Comparison of ENCODE assay signal across 20 cellular contexts in the genomic region with DNA sequence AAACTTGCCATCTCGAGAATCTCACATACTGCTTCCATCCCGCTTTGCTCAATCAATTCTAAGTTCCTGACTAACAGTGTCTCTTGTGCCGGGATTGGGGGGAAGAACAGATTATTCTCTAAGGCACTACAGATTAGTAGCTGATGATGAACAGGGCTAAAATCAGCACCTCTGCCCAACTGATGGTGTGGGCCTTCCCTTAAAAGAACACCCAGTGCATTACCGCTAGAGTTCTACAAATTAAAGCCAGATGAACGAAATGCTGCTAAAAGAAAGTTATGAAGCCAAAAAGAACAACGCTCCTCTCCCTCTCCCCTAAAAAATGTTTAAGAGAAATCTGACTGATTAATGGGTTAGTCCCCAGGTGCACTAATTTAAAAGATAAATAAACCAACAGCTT. TPM values are rescaled to one million over a fixed set of nuclear protein-coding genes. Genes with fewer than 3 reads are reported as not detected.
DNase-seq lines count a peak whose midpoint lies in the region; FAIRE-seq and TF ChIP-seq lines count a peak whose summit lies in the region.
"Had no signal": no experiment of that assay in that cellular context is flagged by ENCODE, and none has a peak within 500 bp of the region (broad histone marks: within the 10 kb centered on the region; RNA-seq: fewer than 3 reads in every experiment).

No MANE protein-coding gene starts in this region.

- peak overlapping the region; percentile 39 for H3K4me3 ChIP-seq in ACC112 (ENCODE audit: low read depth, low read length)
- H3K4me3 ChIP-seq in astrocyte (ENCODE audit: insufficient read depth, low read depth, low read length), result no peak overlapping the region
- H3K4me3 ChIP-seq in hepatocyte, result no peak overlapping the region
- H3K4me3 ChIP-seq in neuronal stem cell (ENCODE audit: low read length in 2 of 2), result no peak overlapping the region
- H3K4me3 ChIP-seq in tibial nerve, result no peak overlapping the region
- H3K4me3 ChIP-seq: thyroid gland had no signal

- FAIRE-seq in astrocyte (lab: Jason Lieb, UNC), result no peak
- FAIRE-seq: GM18507 had no signal

- H3K23ac ChIP-seq in neuronal stem cell (ENCODE audit: low read depth, low read length, poor library complexity), result no peak overlapping the region

- peak overlapping the region; percentile 10 for H3K4me2 ChIP-seq in astrocyte (ENCODE audit: low read length)
- peak overlapping the region; percentile 34 for H3K4me2 ChIP-seq in hepatocyte
- no peak overlapping the region for H3K4me2 ChIP-seq in neuronal stem cell (ENCODE audit: insufficient read depth, low read length, poor library complexity, severe bottlenecking)

- peaks cover 6% of the 10 kb centered on the region for H3K79me1 ChIP-seq in neuronal stem cell (ENCODE audit: low read depth, low read length)

- H3K36me3 Mint-ChIP-seq in HFFc6 (ENCODE audit: low read depth) (peaks cover 29% of the 10 kb centered on the region), astrocyte (ENCODE audit: low read depth, unreplicated experiment) (peaks cover 4% of the 10 kb centered on the region)

- H2BK12ac ChIP-seq in neuronal stem cell (ENCODE audit: low read length), result no peak overlapping the region

- TF ChIP-seq POLR2A in tibial nerve (IDR thresholded peaks at IDR 0.05), result no peak

- H3K4me1 ChIP-seq in ACC112 (ENCODE audit: control insufficient read depth, insufficient read depth, low read length, unreplicated experiment), result peaks cover 26% of the 10 kb centered on the region
- H3K4me1 ChIP-seq in astrocyte (ENCODE audit: insufficient read depth, low read length), result no peaks in the 10 kb centered on the region
- peaks cover 17% of the 10 kb centered on the region for H3K4me1 ChIP-seq in hepatocyte (ENCODE audit: insufficient read depth)
- H3K4me1 ChIP-seq in neuronal stem cell (ENCODE audit: control insufficient read depth in 2 of 2, insufficient read depth in 1 of 2, low read depth in 1 of 2, low read length in 2 of 2), result peaks cover 0 to 2% of the 10 kb centered on the region in 2 donors
- peaks cover 0 to 70% (median 29%) of the 10 kb centered on the region in 4 donors for H3K4me1 ChIP-seq in tibial nerve

- no peak overlapping the region for H3K27ac ChIP-seq in ACC112 (ENCODE audit: low read depth, low read length)
- no peak overlapping the region for H3K27ac ChIP-seq in astrocyte (ENCODE audit: low read depth, low read length)
- H3K27ac ChIP-seq in hepatocyte, result no peak overlapping the region
- H3K27ac ChIP-seq in neuronal stem cell (replicated peaks; ENCODE audit: low read length), result no peak overlapping the region
- H3K27ac ChIP-seq in tibial nerve, result peak overlapping the region in 2 of 4 donors; percentile 4

- H3K27me3 ChIP-seq in ACC112 (ENCODE audit: insufficient read depth, low read length), result no peaks in the 10 kb centered on the region
- no peaks in the 10 kb centered on the region for H3K27me3 ChIP-seq in astrocyte (ENCODE audit: insufficient read depth, low read length)
- no peaks in the 10 kb centered on the region for H3K27me3 ChIP-seq in hepatocyte
- H3K27me3 ChIP-seq in neuronal stem cell (ENCODE audit: control insufficient read depth in 3 of 3, insufficient read depth in 3 of 3, low read depth in 1 of 3, low read length in 3 of 3), result no peaks in the 10 kb centered on the region
- no peaks in the 10 kb centered on the region for H3K27me3 ChIP-seq in tibial nerve
- H3K27me3 ChIP-seq: thyroid gland had no signal

- H2BK15ac ChIP-seq in neuronal stem cell (ENCODE audit: low read length), result no peak overlapping the region

- no peak overlapping the region for H4K8ac ChIP-seq in neuronal stem cell (ENCODE audit: low read depth, low read length)

- H3K14ac ChIP-seq in neuronal stem cell (ENCODE audit: low read length), result no peak overlapping the region

- H3K18ac ChIP-seq in neuronal stem cell (ENCODE audit: low read length), result no peak overlapping the region

- H3K27ac Mint-ChIP-seq in HFFc6 (peak overlapping the region; percentile 27; the same call in 1 of the 2 replicates), astrocyte (ENCODE audit: unreplicated experiment) (no peak overlapping the region)
- H3K27ac Mint-ChIP-seq: activated CD8-positive, alpha-beta T cell treated with anti-CD3 and anti-CD28 coated beads for 36 hours; activated naive CD4-positive, alpha-beta T cell treated with anti-CD3 and anti-CD28 coated beads, Interleukin-2, amount 50 U/mL, for 72 hours; activated T-cell treated with anti-CD3 and anti-CD28 coated beads, Interleukin-2, amount 50 U/mL, for 24 hours; stimulated activated effector memory CD8-positive, alpha-beta T cell treated with anti-CD3 and anti-CD28 coated beads, Interleukin-12 subunit alpha, Interleukin-12 subunit beta, amount 100 ng/mL, for 72 hours had no signal

- WGBS in hepatocyte (ENCODE audit: low lambda C conversion rate, missing lambda C conversion rate), result 67% methylated on average over 6 of the region's 6 CpGs
- WGBS in neuronal stem cell (ENCODE audit: extremely low coverage in 2 of 2, insufficient read length in 2 of 2, insufficient replicate concordance in 1 of 2), 2 donors, result no CpG with 5 or more reads among the region's 6 CpGs
- 59 to 60% methylated on average over 6 of the region's 6 CpGs for WGBS in tibial nerve, 2 donors

- peaks cover 10% of the 10 kb centered on the region; the same call in 1 of the 2 replicates for H3K36me3 ChIP-seq in ACC112 (ENCODE audit: insufficient read depth, low read length)
- H3K36me3 ChIP-seq in astrocyte (ENCODE audit: insufficient read depth, low read length), result peaks cover 7% of the 10 kb centered on the region
- H3K36me3 ChIP-seq in hepatocyte (replicated peaks; ENCODE audit: insufficient read depth, low read depth), result no peaks in the 10 kb centered on the region
- peaks cover 5 to 62% of the 10 kb centered on the region in 2 donors for H3K36me3 ChIP-seq in neuronal stem cell (replicated peaks in 1 of 2; ENCODE audit: control insufficient read depth in 2 of 2, insufficient read depth in 2 of 2, low read length in 2 of 2)
- peaks cover 0 to 6% (median 0%) of the 10 kb centered on the region in 3 donors for H3K36me3 ChIP-seq in tibial nerve

- H3K9ac ChIP-seq in astrocyte (ENCODE audit: low read length) (no peak overlapping the region), neuronal stem cell (ENCODE audit: low read depth, low read length, poor library complexity) (no peak overlapping the region)

- H2AFZ ChIP-seq in ACC112 (ENCODE audit: low read length, unreplicated experiment) (no peak overlapping the region), astrocyte (ENCODE audit: low read depth, low read length) (no peak overlapping the region), hepatocyte (no peak overlapping the region), neuronal stem cell (ENCODE audit: low read length) (no peak overlapping the region)

- H3K9me3 ChIP-seq in astrocyte (ENCODE audit: insufficient read depth, low read depth, low read length) (no peaks in the 10 kb centered on the region), hepatocyte (ENCODE audit: low read depth) (no peaks in the 10 kb centered on the region), neuronal stem cell (replicated peaks in 1 of 2; ENCODE audit: control insufficient read depth in 2 of 2, insufficient read depth in 1 of 2, low read depth in 1 of 2, low read length in 2 of 2) (peaks cover 0 to 3% of the 10 kb centered on the region in 2 donors), tibial nerve (no peaks in the 10 kb centered on the region)
- H3K9me3 ChIP-seq: thyroid gland had no signal

- H2BK5ac ChIP-seq in neuronal stem cell (ENCODE audit: low read length), result no peak overlapping the region

- in situ Hi-C loops in G401 (cut with HindIII; ENCODE audit: low sequenced_read_pairs), result no loop called here

- TF ChIP-seq CTCF in HFFc6 (IDR thresholded peaks at IDR 0.05) (no peak), astrocyte (IDR thresholded peaks at IDR 0.05; ENCODE audit: insufficient read depth, low read depth, low read length) (no peak), hepatocyte (IDR thresholded peaks at IDR 0.05; ENCODE audit: poor library complexity) (no peak), tibial nerve (IDR thresholded peaks at IDR 0.05) (no peak)

- TF ChIP-seq EP300 in tibial nerve (IDR thresholded peaks at IDR 0.05), result no peak

- DNase-seq in HFFc6 (no peak), astrocyte (ENCODE audit: low read depth) (no peak), hepatocyte (ENCODE audit: low spot score) (no peak), neuronal stem cell (ENCODE audit: low spot score) (no peak), G401 (ENCODE audit: low spot score) (no peak), tibial nerve (ENCODE audit: low spot score in 2 of 2) (no peak)
- no peak for DNase-seq in activated effector memory CD4-positive, alpha-beta T cell treated with anti-CD3 and anti-CD28 coated beads, Interleukin-2, amount 50 U/mL, for 16 hours
- DNase-seq: ACHN; activated CD8-positive, alpha-beta T cell treated with anti-CD3 and anti-CD28 coated beads for 36 hours; activated T-cell treated with anti-CD3 and anti-CD28 coated beads, Interleukin-2, amount 50 U/mL, for 24 hours; CD4-positive, CD25-positive, alpha-beta regulatory T cell; NCI-H2029 treated with DMSO at 0.1 percent for 48 hours; NCI-H446; stimulated activated CD4-positive, alpha-beta T cell treated with anti-CD3 and anti-CD28 coated beads, Interleukin-15, amount 100 ng/mL, for 24 hours; thyroid gland had no signal

- H3K4me1 Mint-ChIP-seq in HFFc6 (ENCODE audit: low read depth), result peaks cover 65% of the 10 kb centered on the region
- H3K4me1 Mint-ChIP-seq in astrocyte (ENCODE audit: low read depth, unreplicated experiment), result peaks cover 20% of the 10 kb centered on the region

- no peak overlapping the region for H2AK5ac ChIP-seq in neuronal stem cell (ENCODE audit: low read depth, low read length)

- no peaks in the 10 kb centered on the region for H3K27me3 Mint-ChIP-seq in HFFc6 (ENCODE audit: insufficient read depth)
- H3K27me3 Mint-ChIP-seq in astrocyte (ENCODE audit: low read depth, unreplicated experiment), result no peaks in the 10 kb centered on the region
- H3K27me3 Mint-ChIP-seq: activated CD8-positive, alpha-beta T cell treated with anti-CD3 and anti-CD28 coated beads for 36 hours; activated T-cell treated with anti-CD3 and anti-CD28 coated beads, Interleukin-2, amount 50 U/mL, for 24 hours; CD4-positive, CD25-positive, alpha-beta regulatory T cell had no signal

- H3K4me3 Mint-ChIP-seq in HFFc6, result peak overlapping the region; percentile 52
- H3K4me3 Mint-ChIP-seq in astrocyte (ENCODE audit: unreplicated experiment), result peak overlapping the region; percentile 17
- H3K4me3 Mint-ChIP-seq: activated CD8-positive, alpha-beta T cell treated with anti-CD3 and anti-CD28 coated beads for 36 hours; activated T-cell treated with anti-CD3 and anti-CD28 coated beads, Interleukin-2, amount 50 U/mL, for 24 hours; stimulated activated effector memory CD8-positive, alpha-beta T cell treated with anti-CD3 and anti-CD28 coated beads, Interleukin-12 subunit alpha, Interleukin-12 subunit beta, amount 100 ng/mL, for 72 hours had no signal

- H3K9me2 ChIP-seq in hepatocyte (replicated peaks; ENCODE audit: insufficient read depth), result no peaks in the 10 kb centered on the region

- no peak overlapping the region for H3K4ac ChIP-seq in neuronal stem cell (ENCODE audit: low read length)

- H4K91ac ChIP-seq in neuronal stem cell (ENCODE audit: low read depth, low read length, poor library complexity), result no peak overlapping the region

- H3K9me3 Mint-ChIP-seq in HFFc6 (no peaks in the 10 kb centered on the region), astrocyte (ENCODE audit: unreplicated experiment) (no peaks in the 10 kb centered on the region)
- H3K9me3 Mint-ChIP-seq: activated CD8-positive, alpha-beta T cell treated with anti-CD3 and anti-CD28 coated beads for 36 hours; activated naive CD4-positive, alpha-beta T cell treated with anti-CD3 and anti-CD28 coated beads, Interleukin-2, amount 50 U/mL, for 72 hours; activated T-cell treated with anti-CD3 and anti-CD28 coated beads, Interleukin-2, amount 50 U/mL, for 24 hours; CD4-positive, CD25-positive, alpha-beta regulatory T cell; stimulated activated effector memory CD8-positive, alpha-beta T cell treated with anti-CD3 and anti-CD28 coated beads, Interleukin-12 subunit alpha, Interleukin-12 subunit beta, amount 100 ng/mL, for 72 hours had no signal

- H4K20me1 ChIP-seq in astrocyte (ENCODE audit: insufficient read depth, low read length), result peaks cover 57% of the 10 kb centered on the region
- peaks cover 67% of the 10 kb centered on the region for H4K20me1 ChIP-seq in hepatocyte (ENCODE audit: insufficient read depth, poor library complexity, severe bottlenecking)

- H3K79me2 ChIP-seq in ACC112 (ENCODE audit: control insufficient read depth, insufficient read depth, low read length, unreplicated experiment) (peaks cover 92% of the 10 kb centered on the region), astrocyte (ENCODE audit: insufficient read depth, low read length) (peaks cover 94% of the 10 kb centered on the region), hepatocyte (peaks cover 90% of the 10 kb centered on the region)

- no peak overlapping the region for H2BK120ac ChIP-seq in neuronal stem cell (ENCODE audit: low read depth, low read length)

RNA-seq across cellular contexts. Expression of a gene that starts 4.4 kb away (rescaled TPM):
- total RNA-seq in HFFc6 (2021; fragmentation: NEBNext Ultra II Directional; extraction: Animal tissue kit (Norgen Biotek cat#: 25700)), result 100 to 1,000 TPM; 144 to 202 (median 170) TPM
- total RNA-seq in astrocyte (137 and 151 TPM in 2 replicates), hepatocyte (61.9 and 63.5 TPM in 2 replicates), tibial nerve (10 to 100 TPM; 38.7 to 87.6 (median 64.5) TPM)
- polyA plus RNA-seq in hepatocyte, result 35.6 and 38.4 TPM in 2 replicates
- polyA plus RNA-seq in neuronal stem cell (2013, experiment 1 of 2), result 58.9 TPM
- polyA plus RNA-seq in neuronal stem cell (2013, experiment 2 of 2), result 57.4 TPM
- total RNA-seq in G401 (2014; rRNA removed; shearing (Covaris generic)), result 59.3 and 103 TPM in 2 replicates

RNA-seq across cellular contexts. Expression of a gene that starts 24.5 kb away (rescaled TPM):
- not detected for total RNA-seq in HFFc6 (2021; fragmentation: NEBNext Ultra II Directional; extraction: Animal tissue kit (Norgen Biotek cat#: 25700))
- total RNA-seq in astrocyte (22.7 and 38.5 TPM in 2 replicates), hepatocyte (4.3 and 10.2 TPM in 2 replicates), tibial nerve (1 to 10 TPM in 1 of 4 donors, not detected in 3; 1.5 TPM)
- 28.6 and 28.7 TPM in 2 replicates for polyA plus RNA-seq in hepatocyte
- polyA plus RNA-seq in neuronal stem cell (2013, experiment 1 of 2), result 2.0 TPM
- 2.3 TPM for polyA plus RNA-seq in neuronal stem cell (2013, experiment 2 of 2)
- total RNA-seq in G401 (2014; rRNA removed; shearing (Covaris generic)), result not detected in 2 replicates
- total RNA-seq: activated CD8-positive, alpha-beta T cell treated with anti-CD3 and anti-CD28 coated beads for 36 hours; activated naive CD4-positive, alpha-beta T cell treated with anti-CD3 and anti-CD28 coated beads, Interleukin-2, amount 50 U/mL, for 72 hours; CD4-positive, CD25-positive, alpha-beta regulatory T cell; kidney epithelial cell had no signal
- polyA plus RNA-seq: CD4-positive, CD25-positive, alpha-beta regulatory T cell had no signal
